20 cellular contexts compared by ENCODE assay signal in the genomic region with DNA sequence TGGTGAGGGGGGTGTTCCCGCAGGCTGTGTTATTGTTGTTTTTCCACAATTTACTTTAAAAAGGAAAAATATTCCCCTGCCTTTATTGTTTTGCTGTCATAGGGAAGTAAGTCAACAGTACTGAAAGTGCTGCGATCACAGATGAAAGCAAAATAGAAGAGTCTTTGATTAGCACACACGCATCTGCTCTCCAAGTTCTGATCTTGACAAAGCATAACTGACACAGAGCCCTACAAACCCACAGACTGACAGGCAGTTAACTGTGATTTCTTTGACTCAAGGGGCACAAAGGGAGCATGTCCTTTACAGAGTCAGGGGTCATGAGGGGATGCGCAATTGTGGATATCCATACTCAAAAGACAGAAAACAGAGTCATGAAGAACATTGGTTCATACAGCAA.
"Had no signal": no experiment of that assay in that cellular context is flagged by ENCODE, and none has a peak within 500 bp of the region (broad histone marks: within the 10 kb centered on the region; RNA-seq: fewer than 3 reads in every experiment).

No MANE protein-coding gene starts in this region.

- ATAC-seq: activated T-cell treated with anti-CD3 and anti-CD28 coated beads, Interleukin-2, amount 50 U/mL, for 72 hours; foreskin keratinocyte; right cardiac atrium had no signal

- H3K27me3 ChIP-seq: brain microvascular endothelial cell, esophagus muscularis mucosa, thyroid gland had no signal

- H3K27me3 Mint-ChIP-seq: activated naive CD8-positive, alpha-beta T cell had no signal

- DNase-seq: activated CD4-positive, alpha-beta T cell treated with anti-CD3 and anti-CD28 coated beads for 4 hours; activated CD4-positive, alpha-beta T cell treated with anti-CD3 and anti-CD28 coated beads, Interleukin-2, amount 50 U/mL, for 4 hours; activated CD4-positive, CD25-positive, alpha-beta regulatory T cell; activated naive CD4-positive, alpha-beta T cell treated with Interleukin-2 at 50 U/mL for 16 hours; activated T-cell treated with anti-CD3 and anti-CD28 coated beads for 4 hours; activated T-cell treated with anti-CD3 and anti-CD28 coated beads, Interleukin-2, amount 50 U/mL, for 72 hours; aorta; brain microvascular endothelial cell; foreskin keratinocyte; left ventricle myocardium inferior; naive B cell; right cardiac atrium; stimulated activated CD4-positive, alpha-beta T cell treated with anti-CD3 and anti-CD28 coated beads, Interleukin-15, amount 100 ng/mL, for 24 hours; stimulated activated CD4-positive, alpha-beta T cell treated with anti-CD3 and anti-CD28 coated beads, Interleukin-2, amount 100 ng/mL, for 24 hours; stimulated activated naive CD4-positive, alpha-beta T cell; thyroid gland had no signal

- H3K9me3 ChIP-seq: esophagus muscularis mucosa, left ventricle myocardium inferior, thyroid gland had no signal

- H3K36me3 ChIP-seq: brain microvascular endothelial cell, esophagus muscularis mucosa, left ventricle myocardium inferior, thyroid gland had no signal

- H3K36me3 Mint-ChIP-seq: activated naive CD8-positive, alpha-beta T cell; naive B cell had no signal

- H3K4me1 ChIP-seq: foreskin keratinocyte, left ventricle myocardium inferior, parathyroid adenoma had no signal

- H3K4me3 ChIP-seq: esophagus muscularis mucosa, left ventricle myocardium inferior, lung, thyroid gland had no signal

- H3K4me3 Mint-ChIP-seq: activated naive CD8-positive, alpha-beta T cell; activated T-cell treated with anti-CD3 and anti-CD28 coated beads, Interleukin-2, amount 50 U/mL, for 72 hours; naive B cell had no signal

- H3K27ac ChIP-seq: brain microvascular endothelial cell, esophagus muscularis mucosa, foreskin keratinocyte, left ventricle myocardium inferior, parathyroid adenoma, thyroid gland had no signal

- H3K4me1 Mint-ChIP-seq: naive B cell had no signal

- H3K27ac Mint-ChIP-seq: activated naive CD8-positive, alpha-beta T cell; activated T-cell treated with anti-CD3 and anti-CD28 coated beads, Interleukin-2, amount 50 U/mL, for 72 hours; naive B cell had no signal
